In the genomic region with DNA sequence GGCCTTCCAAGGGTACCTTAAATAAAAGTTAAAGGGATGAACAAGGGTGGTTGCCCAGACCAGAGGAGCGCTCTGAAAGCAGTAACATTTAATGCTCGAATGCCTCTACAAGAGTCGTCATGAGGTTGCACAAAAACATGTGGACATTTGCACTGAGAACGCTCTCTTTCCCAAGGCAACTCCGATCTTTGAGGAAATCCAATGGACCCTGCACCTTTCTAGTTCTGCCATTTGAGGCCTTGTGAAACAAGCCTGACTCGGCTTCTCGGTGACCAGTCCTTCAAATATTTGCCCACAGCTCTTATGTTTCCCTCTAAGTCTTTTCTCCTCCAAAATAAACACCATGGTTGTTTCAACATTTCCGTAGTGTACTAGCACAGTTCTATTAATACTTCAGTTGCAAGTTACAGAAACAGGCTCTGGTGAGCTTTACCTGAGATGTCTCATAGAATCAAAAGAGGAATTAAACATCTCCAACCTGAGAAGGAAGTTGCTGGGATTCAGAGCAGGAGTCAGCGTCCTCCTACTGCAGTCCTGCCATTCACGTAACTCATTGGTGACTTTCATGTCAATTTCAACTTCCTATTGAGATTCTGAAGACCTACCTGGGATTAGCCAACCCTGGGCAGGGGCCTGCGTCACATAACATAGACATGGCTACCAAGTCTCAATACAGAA, we compare ENCODE assay signal across 1 cellular context.
TF ChIP-seq lines count a peak whose summit lies in the region.

No MANE protein-coding gene starts in this region.

TF ChIP-seq in HepG2, 621 proteins besides CTCF, POLR2A, EP300 and RAD21 (continued from another document and continues in another):
- TF ChIP-seq, protein P1, sequence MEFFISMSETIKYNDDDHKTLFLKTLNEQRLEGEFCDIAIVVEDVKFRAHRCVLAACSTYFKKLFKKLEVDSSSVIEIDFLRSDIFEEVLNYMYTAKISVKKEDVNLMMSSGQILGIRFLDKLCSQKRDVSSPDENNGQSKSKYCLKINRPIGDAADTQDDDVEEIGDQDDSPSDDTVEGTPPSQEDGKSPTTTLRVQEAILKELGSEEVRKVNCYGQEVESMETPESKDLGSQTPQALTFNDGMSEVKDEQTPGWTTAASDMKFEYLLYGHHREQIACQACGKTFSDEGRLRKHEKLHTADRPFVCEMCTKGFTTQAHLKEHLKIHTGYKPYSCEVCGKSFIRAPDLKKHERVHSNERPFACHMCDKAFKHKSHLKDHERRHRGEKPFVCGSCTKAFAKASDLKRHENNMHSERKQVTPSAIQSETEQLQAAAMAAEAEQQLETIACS (CRISPR knock-in tag; IDR thresholded peaks at IDR 0.05), result no peak
- TF ChIP-seq STAT5B (CRISPR knock-in tag; IDR thresholded peaks at IDR 0.05), result no peak
- peak; percentile 60; the same call in 1 of the 2 replicates for TF ChIP-seq ZFY (CRISPR knock-in tag; IDR thresholded peaks at IDR 0.05)
- no peak for TF ChIP-seq SRSF1 (optimal IDR thresholded peaks at IDR 0.05; ENCODE audit: low read depth, low read length)
- no peak for TF ChIP-seq IRX3 (CRISPR knock-in tag; IDR thresholded peaks at IDR 0.05; ENCODE audit: borderline replicate concordance, low read depth)
- TF ChIP-seq, protein P2, sequence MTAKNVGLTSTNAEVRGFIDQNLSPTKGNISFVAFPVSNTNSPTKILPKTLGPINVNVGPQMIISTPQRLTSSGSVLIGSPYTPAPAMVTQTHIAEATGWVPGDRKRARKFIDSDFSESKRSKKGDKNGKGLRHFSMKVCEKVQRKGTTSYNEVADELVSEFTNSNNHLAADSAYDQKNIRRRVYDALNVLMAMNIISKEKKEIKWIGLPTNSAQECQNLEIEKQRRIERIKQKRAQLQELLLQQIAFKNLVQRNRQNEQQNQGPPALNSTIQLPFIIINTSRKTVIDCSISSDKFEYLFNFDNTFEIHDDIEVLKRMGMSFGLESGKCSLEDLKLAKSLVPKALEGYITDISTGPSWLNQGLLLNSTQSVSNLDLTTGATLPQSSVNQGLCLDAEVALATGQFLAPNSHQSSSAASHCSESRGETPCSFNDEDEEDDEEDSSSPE (CRISPR knock-in tag; IDR thresholded peaks at IDR 0.05), result peak; percentile 43; the same call in 1 of the 2 replicates
- TF ChIP-seq TBL1XR1 (IDR thresholded peaks at IDR 0.05; ENCODE audit: borderline replicate concordance, low read length, partially characterized antibody), result no peak
- TF ChIP-seq, protein P3, sequence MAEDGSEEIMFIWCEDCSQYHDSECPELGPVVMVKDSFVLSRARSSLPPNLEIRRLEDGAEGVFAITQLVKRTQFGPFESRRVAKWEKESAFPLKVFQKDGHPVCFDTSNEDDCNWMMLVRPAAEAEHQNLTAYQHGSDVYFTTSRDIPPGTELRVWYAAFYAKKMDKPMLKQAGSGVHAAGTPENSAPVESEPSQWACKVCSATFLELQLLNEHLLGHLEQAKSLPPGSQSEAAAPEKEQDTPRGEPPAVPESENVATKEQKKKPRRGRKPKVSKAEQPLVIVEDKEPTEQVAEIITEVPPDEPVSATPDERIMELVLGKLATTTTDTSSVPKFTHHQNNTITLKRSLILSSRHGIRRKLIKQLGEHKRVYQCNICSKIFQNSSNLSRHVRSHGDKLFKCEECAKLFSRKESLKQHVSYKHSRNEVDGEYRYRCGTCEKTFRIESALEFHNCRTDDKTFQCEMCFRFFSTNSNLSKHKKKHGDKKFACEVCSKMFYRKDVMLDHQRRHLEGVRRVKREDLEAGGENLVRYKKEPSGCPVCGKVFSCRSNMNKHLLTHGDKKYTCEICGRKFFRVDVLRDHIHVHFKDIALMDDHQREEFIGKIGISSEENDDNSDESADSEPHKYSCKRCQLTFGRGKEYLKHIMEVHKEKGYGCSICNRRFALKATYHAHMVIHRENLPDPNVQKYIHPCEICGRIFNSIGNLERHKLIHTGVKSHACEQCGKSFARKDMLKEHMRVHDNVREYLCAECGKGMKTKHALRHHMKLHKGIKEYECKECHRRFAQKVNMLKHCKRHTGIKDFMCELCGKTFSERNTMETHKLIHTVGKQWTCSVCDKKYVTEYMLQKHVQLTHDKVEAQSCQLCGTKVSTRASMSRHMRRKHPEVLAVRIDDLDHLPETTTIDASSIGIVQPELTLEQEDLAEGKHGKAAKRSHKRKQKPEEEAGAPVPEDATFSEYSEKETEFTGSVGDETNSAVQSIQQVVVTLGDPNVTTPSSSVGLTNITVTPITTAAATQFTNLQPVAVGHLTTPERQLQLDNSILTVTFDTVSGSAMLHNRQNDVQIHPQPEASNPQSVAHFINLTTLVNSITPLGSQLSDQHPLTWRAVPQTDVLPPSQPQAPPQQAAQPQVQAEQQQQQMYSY (CRISPR knock-in tag; IDR thresholded peaks at IDR 0.05), result no peak
- peak; percentile 94 for TF ChIP-seq ISL2 (CRISPR knock-in tag; IDR thresholded peaks at IDR 0.05)
- TF ChIP-seq BORCS8-MEF2B (CRISPR knock-in tag; IDR thresholded peaks at IDR 0.05), result no peak
- TF ChIP-seq, protein P4, sequence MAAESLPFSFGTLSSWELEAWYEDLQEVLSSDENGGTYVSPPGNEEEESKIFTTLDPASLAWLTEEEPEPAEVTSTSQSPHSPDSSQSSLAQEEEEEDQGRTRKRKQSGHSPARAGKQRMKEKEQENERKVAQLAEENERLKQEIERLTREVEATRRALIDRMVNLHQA (CRISPR knock-in tag; IDR thresholded peaks at IDR 0.05), result no peak
- TF ChIP-seq, protein P5, sequence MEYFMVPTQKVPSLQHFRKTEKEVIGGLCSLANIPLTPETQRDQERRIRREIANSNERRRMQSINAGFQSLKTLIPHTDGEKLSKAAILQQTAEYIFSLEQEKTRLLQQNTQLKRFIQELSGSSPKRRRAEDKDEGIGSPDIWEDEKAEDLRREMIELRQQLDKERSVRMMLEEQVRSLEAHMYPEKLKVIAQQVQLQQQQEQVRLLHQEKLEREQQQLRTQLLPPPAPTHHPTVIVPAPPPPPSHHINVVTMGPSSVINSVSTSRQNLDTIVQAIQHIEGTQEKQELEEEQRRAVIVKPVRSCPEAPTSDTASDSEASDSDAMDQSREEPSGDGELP (IDR thresholded peaks at IDR 0.05; ENCODE audit: borderline replicate concordance, low read depth), result peak; percentile 60
- TF ChIP-seq, protein P6, sequence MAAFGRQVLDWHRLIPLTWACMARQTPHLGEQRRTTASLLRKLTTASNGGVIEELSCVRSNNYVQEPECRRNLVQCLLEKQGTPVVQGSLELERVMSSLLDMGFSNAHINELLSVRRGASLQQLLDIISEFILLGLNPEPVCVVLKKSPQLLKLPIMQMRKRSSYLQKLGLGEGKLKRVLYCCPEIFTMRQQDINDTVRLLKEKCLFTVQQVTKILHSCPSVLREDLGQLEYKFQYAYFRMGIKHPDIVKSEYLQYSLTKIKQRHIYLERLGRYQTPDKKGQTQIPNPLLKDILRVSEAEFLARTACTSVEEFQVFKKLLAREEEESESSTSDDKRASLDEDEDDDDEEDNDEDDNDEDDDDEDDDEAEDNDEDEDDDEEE (CRISPR knock-in tag; IDR thresholded peaks at IDR 0.05), result no peak
- TF ChIP-seq ZNF460 (CRISPR knock-in tag; IDR thresholded peaks at IDR 0.05; ENCODE audit: borderline replicate concordance), result no peak
- TF ChIP-seq, protein P7, sequence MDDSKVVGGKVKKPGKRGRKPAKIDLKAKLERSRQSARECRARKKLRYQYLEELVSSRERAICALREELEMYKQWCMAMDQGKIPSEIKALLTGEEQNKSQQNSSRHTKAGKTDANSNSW (CRISPR knock-in tag; IDR thresholded peaks at IDR 0.05; ENCODE audit: borderline replicate concordance), result no peak
- peak; percentile 52; the same call in 1 of the 2 replicates for TF ChIP-seq ZNF543 (CRISPR knock-in tag; IDR thresholded peaks at IDR 0.05)
- TF ChIP-seq ARID2 (CRISPR knock-in tag; IDR thresholded peaks at IDR 0.05; ENCODE audit: borderline replicate concordance), result no peak
- no peak for TF ChIP-seq GFI1 (CRISPR knock-in tag; IDR thresholded peaks at IDR 0.05; ENCODE audit: borderline replicate concordance)
- TF ChIP-seq ZNF605 (CRISPR knock-in tag; IDR thresholded peaks at IDR 0.05), result peak; percentile 75; the same call in 1 of the 2 replicates
- TF ChIP-seq HDAC2 (CRISPR knock-in tag; IDR thresholded peaks at IDR 0.05), result peak; percentile 94
- TF ChIP-seq, protein P8, sequence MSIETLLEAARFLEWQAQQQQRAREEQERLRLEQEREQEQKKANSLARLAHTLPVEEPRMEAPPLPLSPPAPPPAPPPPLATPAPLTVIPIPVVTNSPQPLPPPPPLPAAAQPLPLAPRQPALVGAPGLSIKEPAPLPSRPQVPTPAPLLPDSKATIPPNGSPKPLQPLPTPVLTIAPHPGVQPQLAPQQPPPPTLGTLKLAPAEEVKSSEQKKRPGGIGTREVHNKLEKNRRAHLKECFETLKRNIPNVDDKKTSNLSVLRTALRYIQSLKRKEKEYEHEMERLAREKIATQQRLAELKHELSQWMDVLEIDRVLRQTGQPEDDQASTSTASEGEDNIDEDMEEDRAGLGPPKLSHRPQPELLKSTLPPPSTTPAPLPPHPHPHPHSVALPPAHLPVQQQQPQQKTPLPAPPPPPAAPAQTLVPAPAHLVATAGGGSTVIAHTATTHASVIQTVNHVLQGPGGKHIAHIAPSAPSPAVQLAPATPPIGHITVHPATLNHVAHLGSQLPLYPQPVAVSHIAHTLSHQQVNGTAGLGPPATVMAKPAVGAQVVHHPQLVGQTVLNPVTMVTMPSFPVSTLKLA (IDR thresholded peaks at IDR 0.05), result no peak
- no peak for TF ChIP-seq HHEX (CRISPR knock-in tag; IDR thresholded peaks at IDR 0.05)
- TF ChIP-seq, protein P9, sequence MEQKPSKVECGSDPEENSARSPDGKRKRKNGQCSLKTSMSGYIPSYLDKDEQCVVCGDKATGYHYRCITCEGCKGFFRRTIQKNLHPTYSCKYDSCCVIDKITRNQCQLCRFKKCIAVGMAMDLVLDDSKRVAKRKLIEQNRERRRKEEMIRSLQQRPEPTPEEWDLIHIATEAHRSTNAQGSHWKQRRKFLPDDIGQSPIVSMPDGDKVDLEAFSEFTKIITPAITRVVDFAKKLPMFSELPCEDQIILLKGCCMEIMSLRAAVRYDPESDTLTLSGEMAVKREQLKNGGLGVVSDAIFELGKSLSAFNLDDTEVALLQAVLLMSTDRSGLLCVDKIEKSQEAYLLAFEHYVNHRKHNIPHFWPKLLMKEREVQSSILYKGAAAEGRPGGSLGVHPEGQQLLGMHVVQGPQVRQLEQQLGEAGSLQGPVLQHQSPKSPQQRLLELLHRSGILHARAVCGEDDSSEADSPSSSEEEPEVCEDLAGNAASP (CRISPR knock-in tag; IDR thresholded peaks at IDR 0.05; ENCODE audit: borderline replicate concordance), result peak; percentile 87
- TF ChIP-seq ZKSCAN8 (CRISPR knock-in tag; IDR thresholded peaks at IDR 0.05; ENCODE audit: borderline replicate concordance), result peak; percentile 66; the same call in 1 of the 2 replicates
- no peak for TF ChIP-seq ZNF382 (CRISPR knock-in tag; IDR thresholded peaks at IDR 0.05; ENCODE audit: borderline replicate concordance)
- peak; percentile 62; the same call in 1 of the 2 replicates for TF ChIP-seq ZNF501 (CRISPR knock-in tag; IDR thresholded peaks at IDR 0.05)
- TF ChIP-seq ZNF160 (CRISPR knock-in tag; IDR thresholded peaks at IDR 0.05), result 0 out of 2 replicates have a peak, but pooled peaks have one; percentile 14
- TF ChIP-seq MAFF (IDR thresholded peaks at IDR 0.05; ENCODE audit: low read depth, low read length), result peak; percentile 43
- no peak; the same call in 1 of the 2 replicates for TF ChIP-seq MYC (CRISPR knock-in tag; IDR thresholded peaks at IDR 0.05; ENCODE audit: borderline replicate concordance)
- no peak for TF ChIP-seq ZNF329 (CRISPR knock-in tag; IDR thresholded peaks at IDR 0.05; ENCODE audit: low read depth)
- TF ChIP-seq XRCC5 (optimal IDR thresholded peaks at IDR 0.05; ENCODE audit: low read length), result no peak
- TF ChIP-seq NR1H2 (CRISPR knock-in tag; IDR thresholded peaks at IDR 0.05; ENCODE audit: borderline replicate concordance, low read depth), result no peak
- TF ChIP-seq, protein P10, sequence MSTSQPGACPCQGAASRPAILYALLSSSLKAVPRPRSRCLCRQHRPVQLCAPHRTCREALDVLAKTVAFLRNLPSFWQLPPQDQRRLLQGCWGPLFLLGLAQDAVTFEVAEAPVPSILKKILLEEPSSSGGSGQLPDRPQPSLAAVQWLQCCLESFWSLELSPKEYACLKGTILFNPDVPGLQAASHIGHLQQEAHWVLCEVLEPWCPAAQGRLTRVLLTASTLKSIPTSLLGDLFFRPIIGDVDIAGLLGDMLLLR (CRISPR knock-in tag; IDR thresholded peaks at IDR 0.05), result no peak
- TF ChIP-seq, protein P11, sequence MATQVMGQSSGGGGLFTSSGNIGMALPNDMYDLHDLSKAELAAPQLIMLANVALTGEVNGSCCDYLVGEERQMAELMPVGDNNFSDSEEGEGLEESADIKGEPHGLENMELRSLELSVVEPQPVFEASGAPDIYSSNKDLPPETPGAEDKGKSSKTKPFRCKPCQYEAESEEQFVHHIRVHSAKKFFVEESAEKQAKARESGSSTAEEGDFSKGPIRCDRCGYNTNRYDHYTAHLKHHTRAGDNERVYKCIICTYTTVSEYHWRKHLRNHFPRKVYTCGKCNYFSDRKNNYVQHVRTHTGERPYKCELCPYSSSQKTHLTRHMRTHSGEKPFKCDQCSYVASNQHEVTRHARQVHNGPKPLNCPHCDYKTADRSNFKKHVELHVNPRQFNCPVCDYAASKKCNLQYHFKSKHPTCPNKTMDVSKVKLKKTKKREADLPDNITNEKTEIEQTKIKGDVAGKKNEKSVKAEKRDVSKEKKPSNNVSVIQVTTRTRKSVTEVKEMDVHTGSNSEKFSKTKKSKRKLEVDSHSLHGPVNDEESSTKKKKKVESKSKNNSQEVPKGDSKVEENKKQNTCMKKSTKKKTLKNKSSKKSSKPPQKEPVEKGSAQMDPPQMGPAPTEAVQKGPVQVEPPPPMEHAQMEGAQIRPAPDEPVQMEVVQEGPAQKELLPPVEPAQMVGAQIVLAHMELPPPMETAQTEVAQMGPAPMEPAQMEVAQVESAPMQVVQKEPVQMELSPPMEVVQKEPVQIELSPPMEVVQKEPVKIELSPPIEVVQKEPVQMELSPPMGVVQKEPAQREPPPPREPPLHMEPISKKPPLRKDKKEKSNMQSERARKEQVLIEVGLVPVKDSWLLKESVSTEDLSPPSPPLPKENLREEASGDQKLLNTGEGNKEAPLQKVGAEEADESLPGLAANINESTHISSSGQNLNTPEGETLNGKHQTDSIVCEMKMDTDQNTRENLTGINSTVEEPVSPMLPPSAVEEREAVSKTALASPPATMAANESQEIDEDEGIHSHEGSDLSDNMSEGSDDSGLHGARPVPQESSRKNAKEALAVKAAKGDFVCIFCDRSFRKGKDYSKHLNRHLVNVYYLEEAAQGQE (IDR thresholded peaks at IDR 0.05; ENCODE audit: borderline replicate concordance in 1 of 2, low read depth in 1 of 2, low read length in 2 of 2), result peak in 1 of 2 experiments; percentile 15; a peak in 1 of 4 replicates
- TF ChIP-seq SAFB2 (CRISPR knock-in tag; IDR thresholded peaks at IDR 0.05; ENCODE audit: borderline replicate concordance, low read depth), result no peak; the same call in 1 of the 2 replicates
- TF ChIP-seq, protein P12, sequence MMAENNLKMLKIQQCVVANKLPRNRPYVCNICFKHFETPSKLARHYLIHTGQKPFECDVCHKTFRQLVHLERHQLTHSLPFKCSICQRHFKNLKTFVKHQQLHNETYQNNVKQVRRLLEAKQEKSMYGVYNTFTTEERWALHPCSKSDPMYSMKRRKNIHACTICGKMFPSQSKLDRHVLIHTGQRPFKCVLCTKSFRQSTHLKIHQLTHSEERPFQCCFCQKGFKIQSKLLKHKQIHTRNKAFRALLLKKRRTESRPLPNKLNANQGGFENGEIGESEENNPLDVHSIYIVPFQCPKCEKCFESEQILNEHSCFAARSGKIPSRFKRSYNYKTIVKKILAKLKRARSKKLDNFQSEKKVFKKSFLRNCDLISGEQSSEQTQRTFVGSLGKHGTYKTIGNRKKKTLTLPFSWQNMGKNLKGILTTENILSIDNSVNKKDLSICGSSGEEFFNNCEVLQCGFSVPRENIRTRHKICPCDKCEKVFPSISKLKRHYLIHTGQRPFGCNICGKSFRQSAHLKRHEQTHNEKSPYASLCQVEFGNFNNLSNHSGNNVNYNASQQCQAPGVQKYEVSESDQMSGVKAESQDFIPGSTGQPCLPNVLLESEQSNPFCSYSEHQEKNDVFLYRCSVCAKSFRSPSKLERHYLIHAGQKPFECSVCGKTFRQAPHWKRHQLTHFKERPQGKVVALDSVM (CRISPR knock-in tag; IDR thresholded peaks at IDR 0.05), result no peak
- no peak for TF ChIP-seq ZBTB7A (CRISPR knock-in tag; IDR thresholded peaks at IDR 0.05)
